Comparison of ENCODE assay signal across 14 cellular contexts in genomic region chr16:67114793-67115192, GRCh38. TPM values are rescaled to one million over a fixed set of nuclear protein-coding genes. Genes with fewer than 3 reads are reported as not detected.
DNase-seq lines count a peak whose midpoint lies in the region; ATAC-seq and TF ChIP-seq lines count a peak whose summit lies in the region.
"Had no signal": no experiment of that assay in that cellular context is flagged by ENCODE, and none has a peak within 500 bp of the region (broad histone marks: within the 10 kb centered on the region; RNA-seq: fewer than 3 reads in every experiment).

No MANE protein-coding gene starts in this region.

- no peaks in the 10 kb centered on the region for H3K27me3 ChIP-seq in Panc1 (ENCODE audit: control insufficient read depth, insufficient read depth, low read length)
- no peaks in the 10 kb centered on the region for H3K27me3 ChIP-seq in PC-3 (ENCODE audit: low read length)
- H3K27me3 ChIP-seq: testis had no signal

- H3K4me2 ChIP-seq in PC-3 (ENCODE audit: low read length): no peak overlapping the region

- H3K9me3 ChIP-seq in Panc1 (ENCODE audit: control insufficient read depth, insufficient read depth, low read depth, low read length): no peaks in the 10 kb centered on the region
- H3K9me3 ChIP-seq in PC-3 (ENCODE audit: low read length): no peaks in the 10 kb centered on the region
- H3K9me3 ChIP-seq: testis had no signal

- H3K36me3 ChIP-seq in Panc1 (ENCODE audit: control insufficient read depth, insufficient read depth, low read length): no peaks in the 10 kb centered on the region; the same call in 1 of the 2 replicates
- no peaks in the 10 kb centered on the region for H3K36me3 ChIP-seq in PC-3 (ENCODE audit: low read depth, low read length)

- no peak overlapping the region for H2AFZ ChIP-seq in PC-3 (ENCODE audit: low read length)

- no peaks in the 10 kb centered on the region for H3F3A ChIP-seq in PC-3 (ENCODE audit: low read length, unreplicated experiment)

- H3K4me1 ChIP-seq in Panc1 (ENCODE audit: control insufficient read depth, insufficient read depth, low read length) (peaks cover 6% of the 10 kb centered on the region), PC-3 (ENCODE audit: insufficient read depth, low read length) (peaks cover 40% of the 10 kb centered on the region)

- in situ Hi-C loops in Panc1 (cut with HindIII; ENCODE audit: low pct_unique_long_range_greater_than_20kb, low sequenced_read_pairs): no loop called here

- peaks cover 82% of the 10 kb centered on the region for H3K79me2 ChIP-seq in PC-3 (ENCODE audit: low read length)

- H4K20me1 ChIP-seq in PC-3 (ENCODE audit: low read length): 0 out of 2 replicates have a peak, but pooled peaks cover 4% of the 10 kb centered on the region

- ATAC-seq in Panc1 (no peak), PC-3 (no peak)

- no peak overlapping the region for H3K27ac ChIP-seq in Panc1 (ENCODE audit: low read length)
- H3K27ac ChIP-seq in PC-3 (ENCODE audit: low read length): no peak overlapping the region
- H3K27ac ChIP-seq: testis had no signal

- no peaks in the 10 kb centered on the region for H3K9me2 ChIP-seq in PC-3 (replicated peaks; ENCODE audit: low read length)

- H3K9ac ChIP-seq in PC-3 (ENCODE audit: low read length): no peak overlapping the region

- POLR2A ChIA-PET in Panc1 (lab: Charles Lee): no interaction called here
- POLR2A ChIA-PET in PC-3 (lab: Charles Lee; ENCODE audit: unreplicated experiment): no interaction called here

- TF ChIP-seq CTCF in Panc1 (IDR thresholded peaks at IDR 0.05) (no peak), fibroblast of villous mesenchyme (IDR thresholded peaks at IDR 0.05; ENCODE audit: insufficient read depth, low read depth, low read length) (no peak), PC-3 (conservative IDR thresholded peaks at IDR 0.05; ENCODE audit: low read depth, low read length) (no peak)

- BruUV-seq in Panc1 (replicated peaks; lab: Mats Ljungman, UMichigan) (TSS peak; percentile 39), PC-3 (replicated peaks; lab: Mats Ljungman, UMichigan) (no TSS peak)

- CTCF ChIA-PET in Panc1 (lab: Charles Lee): no interaction called here
- CTCF ChIA-PET in PC-3 (lab: Charles Lee): no interaction called here

- H3K4me3 ChIP-seq in Panc1 (ENCODE audit: low read depth in 2 of 2, low read length in 2 of 2) (no peak overlapping the region), fibroblast of villous mesenchyme (ENCODE audit: low read depth, low read length) (no peak overlapping the region), PC-3 (ENCODE audit: low read length) (no peak overlapping the region)
- H3K4me3 ChIP-seq: testis had no signal

- DNase-seq in AG08395 (ENCODE audit: low spot score): peak; percentile 28
- no peak for DNase-seq in Panc1 (ENCODE audit: low read depth, low spot score)
- DNase-seq in fibroblast of villous mesenchyme (ENCODE audit: low read depth): peak; percentile 42
- DNase-seq in PC-3: no peak
- DNase-seq in SHP77 treated with DMSO at 0.1 percent for 48 hours (lab: John Stamatoyannopoulos, UW): no peak
- DNase-seq in A172 (ENCODE audit: low spot score): no peak
- DNase-seq: activated CD4-positive, alpha-beta T cell treated with anti-CD3 and anti-CD28 coated beads, Interleukin-2, amount 10 ng/mL, durations not matched to agents 7 days and 5 days; activated naive CD8-positive, alpha-beta T cell treated with anti-CD3 and anti-CD28 coated beads, Interleukin-2, amount 10 ng/mL, durations not matched to agents 7 days and 5 days; Calu3; KG1; NCI-H345; nephron progenitor cell; SIG-M5; testis had no signal

- intact Hi-C loops in Panc1 (cut with micrococcal nuclease; ENCODE audit: unreplicated experiment) (no loop called here), PC-3 (cut with micrococcal nuclease) (no loop called here)

RNA-seq across cellular contexts. Expression of gene PHAF1, which starts 5.1 kb away (rescaled TPM):
- total RNA-seq in Panc1 (2021; ENCODE audit: unreplicated experiment) (15.7 TPM), fibroblast of villous mesenchyme (12.9 and 16.0 TPM in 2 replicates), PC-3 (2014; rRNA removed) (12.4 and 18.8 TPM in 2 replicates)
- polyA plus RNA-seq in Panc1 (2012; ENCODE audit: insufficient read length): 17.6 TPM
- total RNA-seq in A172 (2014; rRNA removed; shearing (Covaris generic)): 21.7 and 26.4 TPM in 2 replicates

RNA-seq across cellular contexts. Expression of gene B3GNT9, which starts 36.0 kb away (rescaled TPM):
- total RNA-seq in Panc1 (2021; ENCODE audit: unreplicated experiment): 11.5 TPM
- polyA plus RNA-seq in Panc1 (2012; ENCODE audit: insufficient read length): 13.8 TPM
- total RNA-seq in fibroblast of villous mesenchyme: 41.9 and 46.4 TPM in 2 replicates
- 2.3 and 2.8 TPM in 2 replicates for total RNA-seq in PC-3 (2014; rRNA removed)
- total RNA-seq in A172 (2014; rRNA removed; shearing (Covaris generic)): 63.0 and 65.1 TPM in 2 replicates

RNA-seq across cellular contexts. Expression of gene TRADD, which starts 44.9 kb away (rescaled TPM):
- total RNA-seq in Panc1 (2021; ENCODE audit: unreplicated experiment) (18.5 TPM), fibroblast of villous mesenchyme (12.5 and 18.4 TPM in 2 replicates), PC-3 (2014; rRNA removed) (19.4 and 26.6 TPM in 2 replicates)
- 32.3 TPM for polyA plus RNA-seq in Panc1 (2012; ENCODE audit: insufficient read length)
- total RNA-seq in A172 (2014; rRNA removed; shearing (Covaris generic)): 28.9 and 36.1 TPM in 2 replicates

RNA-seq across cellular contexts. Expression of gene FBXL8, which starts 45.0 kb away (rescaled TPM):
- total RNA-seq in Panc1 (2021; ENCODE audit: unreplicated experiment) (17.8 TPM), fibroblast of villous mesenchyme (8.6 and 10.6 TPM in 2 replicates), PC-3 (2014; rRNA removed) (8.7 and 13.1 TPM in 2 replicates)
- 21.9 TPM for polyA plus RNA-seq in Panc1 (2012; ENCODE audit: insufficient read length)
- total RNA-seq in A172 (2014; rRNA removed; shearing (Covaris generic)): 7.3 and 9.0 TPM in 2 replicates

RNA-seq across cellular contexts. Expression of gene HSF4, which starts 49.8 kb away (rescaled TPM):
- 38.6 TPM for total RNA-seq in Panc1 (2021; ENCODE audit: unreplicated experiment)
- polyA plus RNA-seq in Panc1 (2012; ENCODE audit: insufficient read length): 53.0 TPM
- 2.6 and 3.0 TPM in 2 replicates for total RNA-seq in fibroblast of villous mesenchyme
- total RNA-seq in PC-3 (2014; rRNA removed): 20.6 and 24.8 TPM in 2 replicates
- total RNA-seq in A172 (2014; rRNA removed; shearing (Covaris generic)): 5.8 and 10.9 TPM in 2 replicates

Comparison
In these comparisons a context has a peak if more than half of its experiments do, and no peak if none do; other contexts are left out.
1. DNase-seq: peak in AG08395 (single experiment) and fibroblast of villous mesenchyme (single experiment); none in Panc1 (single experiment), PC-3 (single experiment), SHP77 treated with DMSO at 0.1 percent for 48 hours (single experiment) and A172 (single experiment).